Comparison of ENCODE assay signal across 9 cellular contexts in genomic region chr5:40224421-40224820, GRCh38.
A peak's percentile ranks its signal among the peaks of the same experiment; 100 is the strongest.
DNase-seq lines count a peak whose midpoint lies in the region; ATAC-seq lines count a peak whose summit lies in the region.
"Had no signal": no experiment of that assay in that cellular context is flagged by ENCODE, and none has a peak within 500 bp of the region (broad histone marks: within the 10 kb centered on the region; RNA-seq: fewer than 3 reads in every experiment).

No MANE protein-coding gene starts in this region.

- H3K36me3 Mint-ChIP-seq in activated CD8-positive, alpha-beta memory T cell treated with anti-CD3 and anti-CD28 coated beads, Interleukin-2, amount 10 ng/mL, durations not matched to agents 7 days and 5 days = peaks cover 15% of the 10 kb centered on the region
- H3K36me3 Mint-ChIP-seq in activated T-helper 17 cell treated with anti-CD3 and anti-CD28 coated beads, Interleukin-2, amount 50 U/mL, for 72 hours (ENCODE audit: low read depth) = no peaks in the 10 kb centered on the region
- H3K36me3 Mint-ChIP-seq in stimulated activated effector memory CD8-positive, alpha-beta T cell treated with anti-CD3 and anti-CD28 coated beads, Interleukin-12 subunit alpha, Interleukin-12 subunit beta, amount 100 ng/mL, for 72 hours = no peaks in the 10 kb centered on the region

- ATAC-seq in activated CD8-positive, alpha-beta memory T cell treated with anti-CD3 and anti-CD28 coated beads, Interleukin-2, amount 10 ng/mL, durations not matched to agents 7 days and 5 days = peak; percentile 16
- peak; percentile 17 for ATAC-seq in HG02798 (IDR thresholded peaks at IDR 0.05; ENCODE audit: poor library complexity, unreplicated experiment)
- peak; percentile 38 for ATAC-seq in activated T-helper 17 cell treated with anti-CD3 and anti-CD28 coated beads, Interleukin-2, amount 50 U/mL, for 72 hours (replicated peaks)
- ATAC-seq in stimulated activated effector memory CD8-positive, alpha-beta T cell treated with anti-CD3 and anti-CD28 coated beads, Interleukin-12 subunit alpha, Interleukin-12 subunit beta, amount 100 ng/mL, for 72 hours = peak; percentile 3

- H3K27me3 Mint-ChIP-seq in activated CD8-positive, alpha-beta memory T cell treated with anti-CD3 and anti-CD28 coated beads, Interleukin-2, amount 10 ng/mL, durations not matched to agents 7 days and 5 days = no peaks in the 10 kb centered on the region
- no peaks in the 10 kb centered on the region for H3K27me3 Mint-ChIP-seq in activated T-helper 17 cell treated with anti-CD3 and anti-CD28 coated beads, Interleukin-2, amount 50 U/mL, for 72 hours

- peak overlapping the region; percentile 29 for H3K4me3 Mint-ChIP-seq in activated CD8-positive, alpha-beta memory T cell treated with anti-CD3 and anti-CD28 coated beads, Interleukin-2, amount 10 ng/mL, durations not matched to agents 7 days and 5 days
- H3K4me3 Mint-ChIP-seq in activated T-helper 17 cell treated with anti-CD3 and anti-CD28 coated beads, Interleukin-2, amount 50 U/mL, for 72 hours = peak overlapping the region; percentile 67
- H3K4me3 Mint-ChIP-seq in stimulated activated effector memory CD8-positive, alpha-beta T cell treated with anti-CD3 and anti-CD28 coated beads, Interleukin-12 subunit alpha, Interleukin-12 subunit beta, amount 100 ng/mL, for 72 hours = peak overlapping the region; percentile 41

- DNase-seq in activated CD8-positive, alpha-beta memory T cell treated with anti-CD3 and anti-CD28 coated beads, Interleukin-2, amount 10 ng/mL, durations not matched to agents 7 days and 5 days = no peak
- DNase-seq in activated CD8-positive, alpha-beta memory T cell treated with anti-CD3 and anti-CD28 coated beads, Interleukin-2, amount 50 U/mL, for 48 hours = no peak
- no peak for DNase-seq in stimulated activated effector memory CD8-positive, alpha-beta T cell treated with anti-CD3 and anti-CD28 coated beads, Interleukin-12 subunit alpha, Interleukin-12 subunit beta, amount 100 ng/mL, for 72 hours (ENCODE audit: low spot score in 2 of 2)
- DNase-seq in KG1 (lab: John Stamatoyannopoulos, UW) (no peak), HPDE6-E6E7 (ENCODE audit: extremely low spot score) (no peak)
- no peak for DNase-seq in stimulated activated CD4-positive, alpha-beta T cell treated with anti-CD3 and anti-CD28 coated beads, Interleukin-2, amount 100 ng/mL, for 48 hours
- DNase-seq: NCI-H526 had no signal

- H3K9me3 Mint-ChIP-seq in activated CD8-positive, alpha-beta memory T cell treated with anti-CD3 and anti-CD28 coated beads, Interleukin-2, amount 10 ng/mL, durations not matched to agents 7 days and 5 days (ENCODE audit: low read depth) = peaks cover 4% of the 10 kb centered on the region
- peaks cover 2% of the 10 kb centered on the region for H3K9me3 Mint-ChIP-seq in activated T-helper 17 cell treated with anti-CD3 and anti-CD28 coated beads, Interleukin-2, amount 50 U/mL, for 72 hours
- no peaks in the 10 kb centered on the region for H3K9me3 Mint-ChIP-seq in stimulated activated effector memory CD8-positive, alpha-beta T cell treated with anti-CD3 and anti-CD28 coated beads, Interleukin-12 subunit alpha, Interleukin-12 subunit beta, amount 100 ng/mL, for 72 hours

- CTCF ChIA-PET in activated CD8-positive, alpha-beta memory T cell treated with anti-CD3 and anti-CD28 coated beads, Interleukin-2, amount 10 ng/mL, durations not matched to agents 7 days and 5 days (lab: Charles Lee) = no interaction called here

- peaks cover 39% of the 10 kb centered on the region for H3K4me1 Mint-ChIP-seq in activated CD8-positive, alpha-beta memory T cell treated with anti-CD3 and anti-CD28 coated beads, Interleukin-2, amount 10 ng/mL, durations not matched to agents 7 days and 5 days
- H3K4me1 Mint-ChIP-seq in activated T-helper 17 cell treated with anti-CD3 and anti-CD28 coated beads, Interleukin-2, amount 50 U/mL, for 72 hours = peaks cover 26% of the 10 kb centered on the region
- H3K4me1 Mint-ChIP-seq in stimulated activated effector memory CD8-positive, alpha-beta T cell treated with anti-CD3 and anti-CD28 coated beads, Interleukin-12 subunit alpha, Interleukin-12 subunit beta, amount 100 ng/mL, for 72 hours = peaks cover 43% of the 10 kb centered on the region

- peak overlapping the region; percentile 80 for H3K27ac Mint-ChIP-seq in activated CD8-positive, alpha-beta memory T cell treated with anti-CD3 and anti-CD28 coated beads, Interleukin-2, amount 10 ng/mL, durations not matched to agents 7 days and 5 days
- H3K27ac Mint-ChIP-seq in activated T-helper 17 cell treated with anti-CD3 and anti-CD28 coated beads, Interleukin-2, amount 50 U/mL, for 72 hours = peak overlapping the region; percentile 86
- H3K27ac Mint-ChIP-seq in stimulated activated effector memory CD8-positive, alpha-beta T cell treated with anti-CD3 and anti-CD28 coated beads, Interleukin-12 subunit alpha, Interleukin-12 subunit beta, amount 100 ng/mL, for 72 hours = peak overlapping the region; percentile 87
